In genomic region chr20:50843331-50844276, GRCh38 we compare ENCODE assay signal across 19 cellular contexts. TPM values are rescaled to one million over a fixed set of nuclear protein-coding genes. Genes with fewer than 3 reads are reported as not detected.
DNase-seq lines count a peak whose midpoint lies in the region; ATAC-seq and TF ChIP-seq lines count a peak whose summit lies in the region.
"Had no signal": no experiment of that assay in that cellular context is flagged by ENCODE, and none has a peak within 500 bp of the region (broad histone marks: within the 10 kb centered on the region; RNA-seq: fewer than 3 reads in every experiment).

No MANE protein-coding gene starts in this region.

- intact Hi-C loops in activated B cell treated with CpG ODN at 0.5 μM for 24 hours (cut with micrococcal nuclease) = loop anchor here (1.0 to 2.0 kb wide), 3 partner anchors 15 to 49 kb away; no protein-coding TSS in a partner anchor
- intact Hi-C loops in esophagus squamous epithelium (cut with DNase I) = no loop called here
- intact Hi-C loops in vagina (cut with DNase I) = no loop called here

- H3K9me3 Mint-ChIP-seq in activated naive CD4-positive, alpha-beta T cell treated with anti-CD3 and anti-CD28 coated beads, Interleukin-2, amount 50 U/mL, for 72 hours = no peaks in the 10 kb centered on the region
- no peaks in the 10 kb centered on the region for H3K9me3 Mint-ChIP-seq in activated B cell treated with CpG ODN at 0.5 μM for 24 hours
- H3K9me3 Mint-ChIP-seq in chondrocyte (ENCODE audit: low read depth) = no peaks in the 10 kb centered on the region
- H3K9me3 Mint-ChIP-seq: CD8-positive, alpha-beta T cell had no signal

- H3K36me3 ChIP-seq in esophagus squamous epithelium (no peaks in the 10 kb centered on the region), vagina (no peaks in the 10 kb centered on the region)
- H3K36me3 ChIP-seq: HAP-1, upper lobe of left lung had no signal

- H3K4me3 Mint-ChIP-seq in activated B cell treated with CpG ODN at 0.5 μM for 24 hours = no peak overlapping the region
- H3K4me3 Mint-ChIP-seq in chondrocyte (ENCODE audit: unreplicated experiment) = no peak overlapping the region
- H3K4me3 Mint-ChIP-seq: CD8-positive, alpha-beta T cell had no signal

- peak overlapping the region; percentile 40 to 78 (median 64) for H3K27ac ChIP-seq in esophagus squamous epithelium
- peak overlapping the region; percentile 3 for H3K27ac ChIP-seq in vagina
- H3K27ac ChIP-seq: upper lobe of left lung had no signal

- H3K27ac Mint-ChIP-seq in activated naive CD4-positive, alpha-beta T cell treated with anti-CD3 and anti-CD28 coated beads, Interleukin-2, amount 50 U/mL, for 72 hours = peak overlapping the region; percentile 24 to 70
- H3K27ac Mint-ChIP-seq in activated B cell treated with CpG ODN at 0.5 μM for 24 hours (peak overlapping the region; percentile 83), chondrocyte (ENCODE audit: unreplicated experiment) (no peak overlapping the region)

- no peak for ATAC-seq in activated naive CD4-positive, alpha-beta T cell treated with anti-CD3 and anti-CD28 coated beads, Interleukin-2, amount 50 U/mL, for 72 hours
- ATAC-seq in activated B cell treated with CpG ODN at 0.5 μM for 24 hours (ENCODE audit: low read depth) (no peak), HG02610 (IDR thresholded peaks at IDR 0.05; ENCODE audit: unreplicated experiment) (no peak), HG03565 (IDR thresholded peaks at IDR 0.05; ENCODE audit: unreplicated experiment) (no peak)

- H3K9me3 ChIP-seq in esophagus squamous epithelium (no peaks in the 10 kb centered on the region), vagina (no peaks in the 10 kb centered on the region)
- H3K9me3 ChIP-seq: HAP-1, upper lobe of left lung had no signal

- POLR2A ChIA-PET in activated B cell treated with CpG ODN at 0.5 μM for 24 hours (lab: Charles Lee) = interaction anchor here (1.1 to 1.3 kb wide), 4 partner anchors 22 to 87 kb away, joined by 3 to 9 read pairs (median 4); partner anchors contain the start of genes ADNP and BCAS4

- peaks cover 40% of the 10 kb centered on the region for H3K4me1 Mint-ChIP-seq in activated B cell treated with CpG ODN at 0.5 μM for 24 hours
- peaks cover 21% of the 10 kb centered on the region for H3K4me1 Mint-ChIP-seq in chondrocyte (ENCODE audit: low read depth)

- H3K4me1 ChIP-seq in esophagus squamous epithelium (peaks cover 22 to 76% (median 39%) of the 10 kb centered on the region in 3 donors), vagina (peaks cover 20% of the 10 kb centered on the region)
- H3K4me1 ChIP-seq: HAP-1 had no signal

- no peak for TF ChIP-seq CTCF in activated B cell treated with CpG ODN at 0.5 μM for 24 hours (IDR thresholded peaks at IDR 0.05)
- no peak for TF ChIP-seq CTCF in esophagus squamous epithelium (IDR thresholded peaks at IDR 0.05)
- TF ChIP-seq CTCF in vagina (IDR thresholded peaks at IDR 0.05) = no peak
- TF ChIP-seq CTCF in chondrocyte (IDR thresholded peaks at IDR 0.05) = no peak

- 72 to 73% methylated on average over 5 to 9 of the region's 9 CpGs for WGBS in esophagus squamous epithelium, 2 donors

- CTCF ChIA-PET in activated B cell treated with CpG ODN at 0.5 μM for 24 hours (lab: Charles Lee) = interaction anchor here (1.1 kb wide), 1 partner anchor 49 kb away, joined by 5 read pairs; the partner anchor contains the start of gene BCAS4

- H3K4me3 ChIP-seq in esophagus squamous epithelium = no peak overlapping the region
- H3K4me3 ChIP-seq in vagina = no peak overlapping the region
- H3K4me3 ChIP-seq: HAP-1, upper lobe of left lung had no signal

- H3K27me3 ChIP-seq in esophagus squamous epithelium (no peaks in the 10 kb centered on the region), vagina (no peaks in the 10 kb centered on the region)
- H3K27me3 ChIP-seq: upper lobe of left lung had no signal

- H3K27me3 Mint-ChIP-seq in activated B cell treated with CpG ODN at 0.5 μM for 24 hours (no peaks in the 10 kb centered on the region), chondrocyte (ENCODE audit: low read depth) (no peaks in the 10 kb centered on the region)

- H3K36me3 Mint-ChIP-seq in activated naive CD4-positive, alpha-beta T cell treated with anti-CD3 and anti-CD28 coated beads, Interleukin-2, amount 50 U/mL, for 72 hours = no peaks in the 10 kb centered on the region
- H3K36me3 Mint-ChIP-seq in activated B cell treated with CpG ODN at 0.5 μM for 24 hours (ENCODE audit: low read depth) (peaks cover 61% of the 10 kb centered on the region), chondrocyte (ENCODE audit: low read depth) (no peaks in the 10 kb centered on the region)

- no peak for TF ChIP-seq POLR2A in esophagus squamous epithelium (IDR thresholded peaks at IDR 0.05)
- TF ChIP-seq POLR2A in vagina (IDR thresholded peaks at IDR 0.05) = no peak

- DNase-seq in activated naive CD4-positive, alpha-beta T cell treated with anti-CD3 and anti-CD28 coated beads, Interleukin-2, amount 50 U/mL, for 72 hours (ENCODE audit: low spot score in 2 of 2) = no peak
- DNase-seq in activated naive CD4-positive, alpha-beta T cell treated with anti-CD3 and anti-CD28 coated beads, Interleukin-2, amount 50 U/mL, for 16 hours = no peak
- no peak for DNase-seq in activated B cell treated with CpG ODN at 0.5 μM for 24 hours
- DNase-seq in esophagus squamous epithelium (lab: John Stamatoyannopoulos, UW) = no peak
- DNase-seq in vagina (ENCODE audit: extremely low spot score in 2 of 2) = no peak
- no peak for DNase-seq in chondrocyte (ENCODE audit: low spot score)
- DNase-seq: caudate nucleus; CD8-positive, alpha-beta T cell; EL; KBM-7; NCI-H1092 treated with DMSO at 0.1 percent for 48 hours; NCI-H774; nucleus accumbens; stimulated activated CD4-positive, alpha-beta T cell treated with anti-CD3 and anti-CD28 coated beads, Interleukin-4, amount 100 ng/mL, for 1 hour; T-helper 1 cell had no signal

RNA-seq across cellular contexts. Expression of gene BCAS4, which starts 48.7 kb away (rescaled TPM):
- total RNA-seq in activated naive CD4-positive, alpha-beta T cell treated with anti-CD3 and anti-CD28 coated beads, Interleukin-2, amount 50 U/mL, for 72 hours = 10 to 100 TPM; 12.6 to 19.3 TPM
- total RNA-seq in activated B cell treated with CpG ODN at 0.5 μM for 24 hours (43.2 and 46.7 TPM in 2 replicates), esophagus squamous epithelium (1 to 10 TPM in 1 of 4 donors, under 1 TPM in 3; 0.18 to 2.3 (median 0.54) TPM), vagina (1.7 TPM), chondrocyte (6.7 to 7.6 TPM (median 7.4 TPM) in 3 replicates)
